In the genomic region with DNA sequence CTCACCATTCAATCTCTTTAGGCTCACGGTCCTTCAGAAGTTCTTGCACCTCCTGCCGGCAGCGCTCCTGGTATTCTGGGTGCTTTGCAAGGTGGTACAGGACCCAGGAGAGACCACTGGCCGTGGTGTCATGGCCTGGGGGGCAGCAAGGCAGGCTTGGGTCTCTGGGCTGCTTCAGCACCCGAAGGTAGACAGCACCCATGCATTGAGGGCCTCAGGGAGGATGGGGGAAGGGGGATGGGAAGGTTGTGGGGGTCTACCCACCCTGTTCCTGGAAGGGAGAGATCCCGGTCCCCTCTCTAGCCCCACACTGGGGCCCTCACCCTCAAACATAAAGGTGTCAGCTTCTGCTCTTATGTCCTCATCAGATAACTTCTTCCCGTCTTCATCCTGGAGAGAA, we compare ENCODE assay signal across 34 cellular contexts. TPM values are rescaled to one million over a fixed set of nuclear protein-coding genes. Genes with fewer than 3 reads are reported as not detected.
A peak's percentile ranks its signal among the peaks of the same experiment; 100 is the strongest.
DNase-seq lines count a peak whose midpoint lies in the region; TF ChIP-seq lines count a peak whose summit lies in the region.
"Had no signal": no experiment of that assay in that cellular context is flagged by ENCODE, and none has a peak within 500 bp of the region (broad histone marks: within the 10 kb centered on the region; RNA-seq: fewer than 3 reads in every experiment).

No MANE protein-coding gene starts in this region.

- TF ChIP-seq CTCF in esophagus muscularis mucosa (IDR thresholded peaks at IDR 0.05): no peak

- TF ChIP-seq EP300 in Ishikawa (IDR thresholded peaks at IDR 0.05; ENCODE audit: borderline replicate concordance) (no peak), esophagus muscularis mucosa (IDR thresholded peaks at IDR 0.05) (no peak)

- H3K4me3 ChIP-seq in esophagus muscularis mucosa: no peak overlapping the region
- H3K4me3 ChIP-seq: A549; BLaER1; BLaER1 treated with 17β-estradiol and CSF1 and Interleukin-3, amounts not matched to agents 10 nM and 100 nM had no signal

- 83% methylated on average over 7 of the region's 7 CpGs for WGBS in esophagus muscularis mucosa

- H3K27me3 ChIP-seq in esophagus muscularis mucosa: peaks cover 0 to 42% (median 0%) of the 10 kb centered on the region in 4 donors
- H3K27me3 ChIP-seq: BE2C; BLaER1; BLaER1 treated with 17β-estradiol and CSF1 and Interleukin-3, amounts not matched to agents 10 nM and 100 nM had no signal

- intact Hi-C loops in esophagus muscularis mucosa (cut with DNase I): no loop called here

- TF ChIP-seq RAD21 in Ishikawa (IDR thresholded peaks at IDR 0.05; ENCODE audit: low read depth): no peak

- no peaks in the 10 kb centered on the region for H3K4me1 ChIP-seq in esophagus muscularis mucosa
- H3K4me1 ChIP-seq: A549, BE2C, Caco-2 had no signal

- H3K9me3 ChIP-seq in esophagus muscularis mucosa: no peaks in the 10 kb centered on the region
- H3K9me3 ChIP-seq: A549; BE2C; BLaER1; BLaER1 treated with 17β-estradiol and CSF1 and Interleukin-3, amounts not matched to agents 10 nM and 100 nM; Caco-2 had no signal

- no peak overlapping the region for H3K27ac ChIP-seq in esophagus muscularis mucosa (replicated peaks in 1 of 4)
- H3K27ac ChIP-seq: 22Rv1; A549; BLaER1; BLaER1 treated with 17β-estradiol and CSF1 and Interleukin-3, amounts not matched to agents 10 nM and 100 nM; C4-2B had no signal

- H3K36me3 ChIP-seq in esophagus muscularis mucosa: no peaks in the 10 kb centered on the region
- H3K36me3 ChIP-seq: BE2C; BLaER1; BLaER1 treated with 17β-estradiol and CSF1 and Interleukin-3, amounts not matched to agents 10 nM and 100 nM had no signal

- no peak for TF ChIP-seq POLR2A in esophagus muscularis mucosa (IDR thresholded peaks at IDR 0.05; ENCODE audit: low read depth)

- peak; percentile 60 for DNase-seq in esophagus muscularis mucosa (ENCODE audit: extremely low spot score)
- peak; percentile 62 for DNase-seq in mesenteric fat pad (ENCODE audit: low spot score)
- no peak for DNase-seq in NK-92 treated with Interleukin-12 subunit alpha and Interleukin-12 subunit beta, amount 100 ng/mL, for 24 hours (lab: John Stamatoyannopoulos, UW)
- DNase-seq in RPMI8226: no peak
- DNase-seq in GDM1 (lab: John Stamatoyannopoulos, UW): no peak
- DNase-seq: 8988T; ACHN; AML-193; BE2C; C1 segment of cervical spinal cord; Caco-2; Calu3; CD4-positive, alpha-beta memory T cell; CD4-positive, alpha-beta T cell; CD4-positive, CD25-positive, alpha-beta regulatory T cell; CD8-positive, alpha-beta memory T cell; CD8-positive, alpha-beta T cell; COR-L47; DMS 273 treated with DMSO at 0.1 percent for 48 hours; DMS153; DMS53; DMS79; DMS79 treated with DMSO at 0.1 percent for 48 hours; DND-41; EL had no signal

TF ChIP-seq in Ishikawa, 13 proteins besides CTCF, POLR2A, EP300 and RAD21:
- TF ChIP-seq, protein P1, sequence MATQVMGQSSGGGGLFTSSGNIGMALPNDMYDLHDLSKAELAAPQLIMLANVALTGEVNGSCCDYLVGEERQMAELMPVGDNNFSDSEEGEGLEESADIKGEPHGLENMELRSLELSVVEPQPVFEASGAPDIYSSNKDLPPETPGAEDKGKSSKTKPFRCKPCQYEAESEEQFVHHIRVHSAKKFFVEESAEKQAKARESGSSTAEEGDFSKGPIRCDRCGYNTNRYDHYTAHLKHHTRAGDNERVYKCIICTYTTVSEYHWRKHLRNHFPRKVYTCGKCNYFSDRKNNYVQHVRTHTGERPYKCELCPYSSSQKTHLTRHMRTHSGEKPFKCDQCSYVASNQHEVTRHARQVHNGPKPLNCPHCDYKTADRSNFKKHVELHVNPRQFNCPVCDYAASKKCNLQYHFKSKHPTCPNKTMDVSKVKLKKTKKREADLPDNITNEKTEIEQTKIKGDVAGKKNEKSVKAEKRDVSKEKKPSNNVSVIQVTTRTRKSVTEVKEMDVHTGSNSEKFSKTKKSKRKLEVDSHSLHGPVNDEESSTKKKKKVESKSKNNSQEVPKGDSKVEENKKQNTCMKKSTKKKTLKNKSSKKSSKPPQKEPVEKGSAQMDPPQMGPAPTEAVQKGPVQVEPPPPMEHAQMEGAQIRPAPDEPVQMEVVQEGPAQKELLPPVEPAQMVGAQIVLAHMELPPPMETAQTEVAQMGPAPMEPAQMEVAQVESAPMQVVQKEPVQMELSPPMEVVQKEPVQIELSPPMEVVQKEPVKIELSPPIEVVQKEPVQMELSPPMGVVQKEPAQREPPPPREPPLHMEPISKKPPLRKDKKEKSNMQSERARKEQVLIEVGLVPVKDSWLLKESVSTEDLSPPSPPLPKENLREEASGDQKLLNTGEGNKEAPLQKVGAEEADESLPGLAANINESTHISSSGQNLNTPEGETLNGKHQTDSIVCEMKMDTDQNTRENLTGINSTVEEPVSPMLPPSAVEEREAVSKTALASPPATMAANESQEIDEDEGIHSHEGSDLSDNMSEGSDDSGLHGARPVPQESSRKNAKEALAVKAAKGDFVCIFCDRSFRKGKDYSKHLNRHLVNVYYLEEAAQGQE (IDR thresholded peaks at IDR 0.05; ENCODE audit: low read depth): peak; percentile 28; the same call in 1 of the 2 replicates
- TF ChIP-seq EGR1 (IDR thresholded peaks at IDR 0.05): no peak
- no peak for TF ChIP-seq TCF12 (IDR thresholded peaks at IDR 0.05; ENCODE audit: low read depth)
- no peak for TF ChIP-seq ZBTB7A (IDR thresholded peaks at IDR 0.05; ENCODE audit: low read depth)
- no peak for TF ChIP-seq NFIC (IDR thresholded peaks at IDR 0.05)

RNA-seq across cellular contexts. Expression of gene CYP4F2, which starts 12.0 kb away (rescaled TPM):
- total RNA-seq in esophagus muscularis mucosa (not detected), mesenteric fat pad (not detected)
- total RNA-seq: A673; B cell; Caco-2; Calu3; CD4-positive, alpha-beta memory T cell; CD4-positive, alpha-beta T cell; CD4-positive, CD25-positive, alpha-beta regulatory T cell; CD8-positive, alpha-beta memory T cell; CD8-positive, alpha-beta T cell; Daoy had no signal

RNA-seq across cellular contexts. Expression of gene CYP4F11, which starts 48.4 kb away (rescaled TPM):
- under 1 TPM in 2 of 4 donors, not detected in 2; 0.32 to 0.66 TPM for total RNA-seq in esophagus muscularis mucosa
- total RNA-seq in mesenteric fat pad: 0.87 TPM
- total RNA-seq: B cell; Caco-2; CD4-positive, alpha-beta memory T cell; CD4-positive, alpha-beta T cell; CD4-positive, CD25-positive, alpha-beta regulatory T cell; CD8-positive, alpha-beta memory T cell; CD8-positive, alpha-beta T cell had no signal

Comparison
In these comparisons a context has a peak if more than half of its experiments do, and no peak if none do; other contexts are left out.
1. DNase-seq: peak in esophagus muscularis mucosa (single experiment) and mesenteric fat pad (single experiment); none in NK-92 treated with Interleukin-12 subunit alpha and Interleukin-12 subunit beta, amount 100 ng/mL, for 24 hours (single experiment), RPMI8226 (single experiment) and GDM1 (single experiment).